ENCODE assay signal across 9 cellular contexts in the genomic region with DNA sequence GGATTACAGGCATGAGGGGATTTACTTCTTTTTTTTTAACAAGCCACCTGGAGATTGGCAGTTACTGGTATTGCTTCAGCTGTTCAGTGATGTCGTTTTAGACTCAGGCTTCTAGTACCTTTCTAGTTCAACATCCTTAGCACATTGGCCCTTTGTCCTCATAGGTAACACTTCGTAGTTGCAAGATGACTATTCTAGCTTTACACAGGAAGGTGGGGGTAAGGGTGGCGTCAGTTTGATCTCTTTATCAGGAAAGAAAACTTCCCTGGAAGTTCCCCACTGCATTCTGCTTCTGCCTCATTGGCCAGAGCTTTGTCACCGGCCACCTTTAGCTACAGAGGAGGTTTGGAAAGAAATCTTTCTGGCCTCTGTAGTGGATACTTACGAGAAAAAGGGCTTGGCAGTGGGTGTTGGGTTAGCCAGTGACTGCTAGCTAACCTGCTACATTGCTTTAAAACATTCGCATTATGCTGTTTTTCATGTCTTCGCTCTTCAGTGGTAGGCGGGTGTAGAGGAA. TPM values are rescaled to one million over a fixed set of nuclear protein-coding genes. Genes with fewer than 3 reads are reported as not detected.
A peak's percentile ranks its signal among the peaks of the same experiment; 100 is the strongest.
DNase-seq lines count a peak whose midpoint lies in the region; ATAC-seq and TF ChIP-seq lines count a peak whose summit lies in the region.
"Had no signal": no experiment of that assay in that cellular context is flagged by ENCODE, and none has a peak within 500 bp of the region (broad histone marks: within the 10 kb centered on the region; RNA-seq: fewer than 3 reads in every experiment).

No MANE protein-coding gene starts in this region.

- no peaks in the 10 kb centered on the region for H3K27me3 Mint-ChIP-seq in activated naive CD8-positive, alpha-beta T cell treated with anti-CD3 and anti-CD28 coated beads, Interleukin-2, amount 10 ng/mL, durations not matched to agents 7 days and 5 days

- no peak for TF ChIP-seq EP300 in transverse colon (IDR thresholded peaks at IDR 0.05; ENCODE audit: low read depth)

- no peaks in the 10 kb centered on the region for H3K9me3 Mint-ChIP-seq in activated naive CD8-positive, alpha-beta T cell treated with anti-CD3 and anti-CD28 coated beads, Interleukin-2, amount 10 ng/mL, durations not matched to agents 7 days and 5 days

- POLR2A ChIA-PET in activated naive CD8-positive, alpha-beta T cell treated with anti-CD3 and anti-CD28 coated beads, Interleukin-2, amount 10 ng/mL, durations not matched to agents 7 days and 5 days (lab: Charles Lee): interaction anchor here (1.0 kb wide), 1 partner anchor 48 kb away, joined by 3 read pairs; no protein-coding TSS in a partner anchor

- peak overlapping the region; percentile 36 for H3K4me3 Mint-ChIP-seq in activated naive CD8-positive, alpha-beta T cell treated with anti-CD3 and anti-CD28 coated beads, Interleukin-2, amount 10 ng/mL, durations not matched to agents 7 days and 5 days

- TF ChIP-seq POLR2A in transverse colon (IDR thresholded peaks at IDR 0.05): no peak

- DNase-seq in GM19240 (ENCODE audit: insufficient read length, low spot score) (peak; percentile 33), cerebellar cortex (ENCODE audit: low spot score) (no peak), transverse colon (no peak)
- no peak for DNase-seq in activated naive CD8-positive, alpha-beta T cell treated with anti-CD3 and anti-CD28 coated beads, Interleukin-2, amount 10 ng/mL, durations not matched to agents 7 days and 5 days
- peak; percentile 15 for DNase-seq in stimulated activated CD4-positive, alpha-beta T cell treated with anti-CD3 and anti-CD28 coated beads, Interleukin-4, amount 100 ng/mL, for 1 hour
- no peak for DNase-seq in effector CD4-positive, alpha-beta T cell
- DNase-seq: lower lobe of right lung, small intestine had no signal

- H3K4me1 ChIP-seq in transverse colon: peaks cover 0 to under 1% (median 0%) of the 10 kb centered on the region in 4 donors
- H3K4me1 ChIP-seq: lower lobe of right lung had no signal

- H3K36me3 Mint-ChIP-seq in activated naive CD8-positive, alpha-beta T cell treated with anti-CD3 and anti-CD28 coated beads, Interleukin-2, amount 10 ng/mL, durations not matched to agents 7 days and 5 days: peaks cover 34% of the 10 kb centered on the region

- no peaks in the 10 kb centered on the region for H3K36me3 ChIP-seq in transverse colon

- H3K27me3 ChIP-seq in transverse colon: no peaks in the 10 kb centered on the region

- no peak overlapping the region for H3K27ac ChIP-seq in transverse colon
- H3K27ac ChIP-seq: lower lobe of right lung had no signal

- ATAC-seq in HG03196 (IDR thresholded peaks at IDR 0.05; ENCODE audit: unreplicated experiment): peak; percentile 66
- ATAC-seq in activated naive CD8-positive, alpha-beta T cell treated with anti-CD3 and anti-CD28 coated beads, Interleukin-2, amount 10 ng/mL, durations not matched to agents 7 days and 5 days (ENCODE audit: low read depth): peak; percentile 50

- in situ Hi-C loops in transverse colon (cut with MboI; ENCODE audit: low pct_ligation_motif_present in 1 of 4, low pct_unique_long_range_greater_than_20kb in 1 of 4, low sequenced_read_pairs in 3 of 4): no loop called here

- peaks cover 27% of the 10 kb centered on the region for H3K4me1 Mint-ChIP-seq in activated naive CD8-positive, alpha-beta T cell treated with anti-CD3 and anti-CD28 coated beads, Interleukin-2, amount 10 ng/mL, durations not matched to agents 7 days and 5 days

- H3K4me3 ChIP-seq in transverse colon: no peak overlapping the region
- H3K4me3 ChIP-seq: lower lobe of right lung had no signal

- 63 to 69% methylated on average over 7 to 8 of the region's 8 CpGs for WGBS in transverse colon (ENCODE audit: low coverage in 1 of 2), 2 donors

- H3K9me3 ChIP-seq in transverse colon: no peaks in the 10 kb centered on the region
- H3K9me3 ChIP-seq: lower lobe of right lung had no signal

- no peak for TF ChIP-seq CTCF in transverse colon (IDR thresholded peaks at IDR 0.05)

- intact Hi-C loops in transverse colon (cut with DNase I; ENCODE audit: low total_unique reads): no loop called here

- H3K27ac Mint-ChIP-seq in activated naive CD8-positive, alpha-beta T cell treated with anti-CD3 and anti-CD28 coated beads, Interleukin-2, amount 10 ng/mL, durations not matched to agents 7 days and 5 days: peak overlapping the region; percentile 81

RNA-seq across cellular contexts. Expression of a gene that starts 40.7 kb away (rescaled TPM):
- 100 to 1,000 TPM; 209 to 210 TPM for total RNA-seq in activated naive CD8-positive, alpha-beta T cell treated with anti-CD3 and anti-CD28 coated beads, Interleukin-2, amount 10 ng/mL, durations not matched to agents 7 days and 5 days
- total RNA-seq in transverse colon: 100 to 1,000 TPM in 2 of 4 donors, 10 to 100 TPM in 2; 55.3 to 157 (median 90.1) TPM

RNA-seq across cellular contexts. Expression of a gene that starts 47.4 kb away (rescaled TPM):
- 10 to 100 TPM; 38.6 to 41.0 TPM for total RNA-seq in activated naive CD8-positive, alpha-beta T cell treated with anti-CD3 and anti-CD28 coated beads, Interleukin-2, amount 10 ng/mL, durations not matched to agents 7 days and 5 days
- 10 to 100 TPM; 14.4 to 66.1 (median 17.2) TPM for total RNA-seq in transverse colon

Comparison
In these comparisons a context has a peak if more than half of its experiments do, and no peak if none do; other contexts are left out.
1. DNase-seq: peak in GM19240 (single experiment) and stimulated activated CD4-positive, alpha-beta T cell treated with anti-CD3 and anti-CD28 coated beads, Interleukin-4, amount 100 ng/mL, for 1 hour (single experiment); none in activated naive CD8-positive, alpha-beta T cell treated with anti-CD3 and anti-CD28 coated beads, Interleukin-2, amount 10 ng/mL, durations not matched to agents 7 days and 5 days (single experiment), cerebellar cortex (single experiment), transverse colon (single experiment) and effector CD4-positive, alpha-beta T cell (single experiment).